16 cellular contexts compared by ENCODE assay signal in genomic region chr7:136049818-136050461, GRCh38.
"Had no signal": no experiment of that assay in that cellular context is flagged by ENCODE, and none has a peak within 500 bp of the region (broad histone marks: within the 10 kb centered on the region; RNA-seq: fewer than 3 reads in every experiment).

No MANE protein-coding gene starts in this region.

- H3K4me3 ChIP-seq: left lung, skin epidermis, tibial nerve, vagina had no signal

- H3K27ac Mint-ChIP-seq: activated T-helper 17 cell treated with anti-CD3 and anti-CD28 coated beads, Interleukin-2, amount 50 U/mL, for 72 hours; memory B cell; natural killer cell treated with Interleukin-12 subunit alpha and Interleukin-12 subunit beta and Interleukin-15 and Interleukin-18, amount 100 ng/mL, for 72 hours; T-cell had no signal

- ATAC-seq: activated T-helper 17 cell treated with anti-CD3 and anti-CD28 coated beads, Interleukin-2, amount 50 U/mL, for 72 hours; left lung; natural killer cell treated with Interleukin-12 subunit alpha and Interleukin-12 subunit beta and Interleukin-15 and Interleukin-18, amount 100 ng/mL, for 72 hours; T-cell had no signal

- H3K4me1 Mint-ChIP-seq: memory B cell, T-cell had no signal

- DNase-seq: activated CD4-positive, alpha-beta T cell treated with anti-CD3 and anti-CD28 coated beads for 1 hour; activated CD4-positive, alpha-beta T cell treated with anti-CD3 and anti-CD28 coated beads, Interleukin-2, amount 50 U/mL, for 4 hours; activated naive CD4-positive, alpha-beta T cell treated with Interleukin-2 at 50 U/mL for 16 hours; activated T-cell treated with anti-CD3 and anti-CD28 coated beads for 4 hours; aorta; left lung; stimulated activated CD4-positive, alpha-beta T cell treated with anti-CD3 and anti-CD28 coated beads, Interleukin-4, amount 100 ng/mL, for 24 hours; stimulated activated naive CD4-positive, alpha-beta T cell; T-cell; T1000 had no signal

- H3K4me3 Mint-ChIP-seq: activated T-helper 17 cell treated with anti-CD3 and anti-CD28 coated beads, Interleukin-2, amount 50 U/mL, for 72 hours; memory B cell; natural killer cell treated with Interleukin-12 subunit alpha and Interleukin-12 subunit beta and Interleukin-15 and Interleukin-18, amount 100 ng/mL, for 72 hours; T-cell had no signal

- H3K27me3 Mint-ChIP-seq: activated T-helper 17 cell treated with anti-CD3 and anti-CD28 coated beads, Interleukin-2, amount 50 U/mL, for 72 hours; memory B cell; natural killer cell treated with Interleukin-12 subunit alpha and Interleukin-12 subunit beta and Interleukin-15 and Interleukin-18, amount 100 ng/mL, for 72 hours; T-cell had no signal
